ENCODE assay signal across 17 cellular contexts in the genomic region with DNA sequence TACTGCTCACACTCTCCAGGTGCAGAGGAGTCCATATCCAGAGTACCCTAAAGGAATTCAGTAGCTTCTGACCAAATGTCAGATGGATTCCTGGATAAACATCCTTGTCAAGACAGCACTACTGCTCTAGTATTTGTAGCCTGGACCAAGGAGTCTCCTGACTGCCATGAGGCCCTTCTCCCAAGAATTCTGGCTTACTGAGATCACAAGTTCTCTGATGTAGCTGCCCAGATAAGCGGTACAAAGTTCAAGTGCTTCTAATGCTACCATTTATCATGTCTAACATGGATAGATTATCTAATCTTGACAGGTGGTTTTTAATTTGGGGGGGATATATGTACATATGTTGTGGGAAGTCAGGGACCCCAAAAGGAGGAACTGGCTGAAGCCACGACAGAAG.
"Had no signal": no experiment of that assay in that cellular context is flagged by ENCODE, and none has a peak within 500 bp of the region (broad histone marks: within the 10 kb centered on the region; RNA-seq: fewer than 3 reads in every experiment).

No MANE protein-coding gene starts in this region.

- H3K27ac ChIP-seq: epithelial cell of prostate, esophagus muscularis mucosa, gastrocnemius medialis, neutrophil, psoas muscle, stomach, thoracic aorta had no signal

- DNase-seq: effector memory CD8-positive, alpha-beta T cell; gastrocnemius medialis; kidney glomerular epithelial cell; naive thymus-derived CD4-positive, alpha-beta T cell; nephron progenitor cell; psoas muscle; retina; stimulated activated CD4-positive, alpha-beta T cell treated with anti-CD3 and anti-CD28 coated beads, Interleukin-2, amount 100 ng/mL, for 24 hours; stimulated activated naive CD4-positive, alpha-beta T cell; stomach; substantia nigra had no signal

- H3K27me3 ChIP-seq: esophagus muscularis mucosa, gastrocnemius medialis, neutrophil, stomach had no signal

- H3K36me3 ChIP-seq: esophagus muscularis mucosa, gastrocnemius medialis, neutrophil, stomach, thoracic aorta had no signal

- H3K9me3 Mint-ChIP-seq: effector memory CD8-positive, alpha-beta T cell; nephron progenitor cell had no signal

- H3K4me3 Mint-ChIP-seq: effector memory CD8-positive, alpha-beta T cell; naive thymus-derived CD4-positive, alpha-beta T cell; nephron progenitor cell had no signal

- H3K9me3 ChIP-seq: esophagus muscularis mucosa, gastrocnemius medialis, neutrophil, psoas muscle, stomach, thoracic aorta had no signal

- H3K4me3 ChIP-seq: esophagus muscularis mucosa, gastrocnemius medialis, psoas muscle, stomach, thoracic aorta had no signal

- H3K27ac Mint-ChIP-seq: effector memory CD8-positive, alpha-beta T cell; nephron progenitor cell had no signal

- ATAC-seq: effector memory CD8-positive, alpha-beta T cell; gastrocnemius medialis; naive thymus-derived CD4-positive, alpha-beta T cell; psoas muscle; sciatic nerve had no signal

- H3K4me1 ChIP-seq: esophagus muscularis mucosa, psoas muscle had no signal

- FAIRE-seq: islet of Langerhans had no signal
